Comparison of ENCODE assay signal across 7 cellular contexts in the genomic region with DNA sequence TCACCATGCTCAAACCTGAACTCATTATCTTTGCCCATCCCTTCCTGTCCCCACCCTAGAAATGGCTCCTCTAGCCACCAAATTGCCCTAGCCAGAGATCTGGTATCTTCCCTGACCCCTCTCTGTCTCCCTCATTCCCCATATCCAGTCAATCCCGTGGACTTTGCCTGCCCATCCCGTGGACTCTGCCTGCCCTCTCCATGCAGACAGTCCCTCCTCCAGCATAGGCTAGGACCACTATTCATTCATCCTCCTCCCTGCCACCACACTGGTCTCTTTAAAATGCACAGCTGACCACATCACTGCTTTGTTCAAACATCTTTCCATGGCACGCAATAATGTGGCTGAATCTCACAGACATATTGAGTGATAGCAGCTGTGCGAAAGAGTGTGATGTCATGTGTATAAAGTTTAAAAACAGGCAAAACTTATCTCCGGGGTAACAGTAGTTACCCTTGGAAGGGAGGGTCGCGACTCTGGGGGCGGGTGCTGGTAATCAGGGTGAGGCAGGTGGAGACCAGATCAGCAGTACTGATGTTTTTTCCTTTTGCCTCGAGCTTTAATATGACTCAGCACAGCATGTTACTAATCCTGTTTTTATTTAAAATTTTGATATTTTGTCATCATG. TPM values are rescaled to one million over a fixed set of nuclear protein-coding genes. Genes with fewer than 3 reads are reported as not detected.
DNase-seq lines count a peak whose midpoint lies in the region; ATAC-seq and TF ChIP-seq lines count a peak whose summit lies in the region.

No MANE protein-coding gene starts in this region.

- peaks cover 31% of the 10 kb centered on the region for H3K4me1 ChIP-seq in smooth muscle cell (ENCODE audit: low read depth)

- peak overlapping the region; percentile 28 for H3K4me2 ChIP-seq in smooth muscle cell

- H3K9me3 ChIP-seq in smooth muscle cell (replicated peaks; ENCODE audit: low read depth): no peaks in the 10 kb centered on the region

- DNase-seq in HFFc6: peak; percentile 74
- DNase-seq in SHP77 (lab: John Stamatoyannopoulos, UW): peak; percentile 63 to 77
- DNase-seq in fibroblast of gingiva (ENCODE audit: low read depth): peak; percentile 48
- no peak for DNase-seq in smooth muscle cell (lab: John Stamatoyannopoulos, UW; ENCODE audit: unreplicated experiment)
- no peak for DNase-seq in effector CD8-positive, alpha-beta T cell (lab: John Stamatoyannopoulos, UW)
- no peak for DNase-seq in cerebellum (ENCODE audit: low spot score)

- H3K27me3 ChIP-seq in smooth muscle cell (ENCODE audit: low read depth): no peaks in the 10 kb centered on the region

- H3K9me3 Mint-ChIP-seq in HFFc6: no peaks in the 10 kb centered on the region

- H3K4me3 ChIP-seq in smooth muscle cell: no peak overlapping the region

- no peaks in the 10 kb centered on the region for H3K36me3 ChIP-seq in smooth muscle cell (ENCODE audit: low read depth)

- H3K4me3 Mint-ChIP-seq in HFFc6: peak overlapping the region; percentile 75

- H3K27ac Mint-ChIP-seq in HFFc6: peak overlapping the region; percentile 72

- peaks cover 66% of the 10 kb centered on the region for H3K4me1 Mint-ChIP-seq in HFFc6 (ENCODE audit: low read depth)

- peak overlapping the region; percentile 42 for H3K9ac ChIP-seq in smooth muscle cell (ENCODE audit: low read depth)

- peaks cover 2% of the 10 kb centered on the region for H4K20me1 ChIP-seq in smooth muscle cell (ENCODE audit: low read depth)

- no peak for TF ChIP-seq CTCF in HFFc6 (IDR thresholded peaks at IDR 0.05)
- TF ChIP-seq CTCF in smooth muscle cell (IDR thresholded peaks at IDR 0.05; ENCODE audit: borderline replicate concordance, insufficient read depth, poor library complexity, severe bottlenecking): no peak

- 25% methylated on average over 9 of the region's 9 CpGs for WGBS in smooth muscle cell (ENCODE audit: low lambda C conversion rate)

- no peak for ATAC-seq in HG02973 (IDR thresholded peaks at IDR 0.05; ENCODE audit: unreplicated experiment)

- no peaks in the 10 kb centered on the region for H3F3A ChIP-seq in smooth muscle cell (ENCODE audit: low read depth)

- H3K27ac ChIP-seq in smooth muscle cell (ENCODE audit: low read depth): peak overlapping the region; percentile 84

- H2AFZ ChIP-seq in smooth muscle cell (ENCODE audit: low read depth): no peak overlapping the region

- H3K79me2 ChIP-seq in smooth muscle cell (ENCODE audit: low read depth): peaks cover 11% of the 10 kb centered on the region

- no peaks in the 10 kb centered on the region for H3K36me3 Mint-ChIP-seq in HFFc6 (ENCODE audit: low read depth)

- H3K27me3 Mint-ChIP-seq in HFFc6 (ENCODE audit: insufficient read depth): peaks cover 6% of the 10 kb centered on the region

RNA-seq across cellular contexts. Expression of gene SLC2A1, which starts 4.8 kb away (rescaled TPM):
- 100 to 1,000 TPM in 4 of 6 experiments, 10 to 100 TPM in 2; 89.7 to 174 (median 105) TPM for total RNA-seq in HFFc6 (2021; fragmentation: NEBNext Ultra II Directional; extraction: Animal tissue kit (Norgen Biotek cat#: 25700))
- total RNA-seq in smooth muscle cell: 749 and 1,091 TPM in 2 replicates
- polyA plus RNA-seq in smooth muscle cell: 275 and 842 TPM in 2 replicates
- total RNA-seq in cerebellum: 50.2 TPM

Comparison
In these comparisons a context has a peak if more than half of its experiments do, and no peak if none do; other contexts are left out.
1. DNase-seq: peak in HFFc6 (single experiment), SHP77 (2 of 2) and fibroblast of gingiva (single experiment); none in smooth muscle cell (single experiment), effector CD8-positive, alpha-beta T cell (single experiment) and cerebellum (single experiment).